Comparison of ENCODE assay signal across 1 cellular context in genomic region chr3:52533623-52534280, GRCh38.
TF ChIP-seq lines count a peak whose summit lies in the region.

Gene NT5DC2, minus strand, starts transcription at chr3:52533857. Its CDS starts 120 bp downstream, at chr3:52533737.

TF ChIP-seq in HepG2, 621 proteins besides CTCF, POLR2A, EP300 and RAD21 (continued from another document and continues in another):
- TF ChIP-seq PAXIP1 (CRISPR knock-in tag; conservative IDR thresholded peaks at IDR 0.05): no peak
- no peak for TF ChIP-seq RFXAP (CRISPR knock-in tag; IDR thresholded peaks at IDR 0.05; ENCODE audit: borderline replicate concordance)
- no peak for TF ChIP-seq MAFF (IDR thresholded peaks at IDR 0.05; ENCODE audit: low read depth, low read length)
- TF ChIP-seq STAG1 (CRISPR knock-in tag; IDR thresholded peaks at IDR 0.05): no peak
- TF ChIP-seq IRF2 (CRISPR knock-in tag; IDR thresholded peaks at IDR 0.05): no peak
- TF ChIP-seq HDAC1 (CRISPR knock-in tag; IDR thresholded peaks at IDR 0.05): no peak
- TF ChIP-seq KDM6A (CRISPR knock-in tag; IDR thresholded peaks at IDR 0.05; ENCODE audit: low read depth): no peak
- no peak for TF ChIP-seq E2F2 (CRISPR knock-in tag; IDR thresholded peaks at IDR 0.05; ENCODE audit: borderline replicate concordance)
- peak; percentile 47 for TF ChIP-seq SALL1 (CRISPR knock-in tag; IDR thresholded peaks at IDR 0.05)
- TF ChIP-seq ZNF441 (CRISPR knock-in tag; IDR thresholded peaks at IDR 0.05; ENCODE audit: borderline replicate concordance): no peak
- TF ChIP-seq ZNF343 (CRISPR knock-in tag; IDR thresholded peaks at IDR 0.05): no peak; the same call in none of the 2 replicates
- TF ChIP-seq HOXA5 (CRISPR knock-in tag; IDR thresholded peaks at IDR 0.05): no peak
- no peak for TF ChIP-seq PHF21A (CRISPR knock-in tag; IDR thresholded peaks at IDR 0.05)
- no peak for TF ChIP-seq ZKSCAN8 (CRISPR knock-in tag; IDR thresholded peaks at IDR 0.05; ENCODE audit: borderline replicate concordance)
- TF ChIP-seq HOXA7 (CRISPR knock-in tag; IDR thresholded peaks at IDR 0.05): no peak
- no peak for TF ChIP-seq CREB1 (IDR thresholded peaks at IDR 0.05)
- no peak for TF ChIP-seq CREB1 (CRISPR knock-in tag; IDR thresholded peaks at IDR 0.05)
- TF ChIP-seq NCOR1 (IDR thresholded peaks at IDR 0.05; ENCODE audit: borderline replicate concordance, low read length): no peak
- peak; percentile 38; the same call in 1 of the 2 replicates for TF ChIP-seq ZNF552 (CRISPR knock-in tag; IDR thresholded peaks at IDR 0.05; ENCODE audit: borderline replicate concordance)
- TF ChIP-seq AHDC1 (CRISPR knock-in tag; IDR thresholded peaks at IDR 0.05; ENCODE audit: borderline replicate concordance): 0 out of 2 replicates have a peak, but pooled peaks have one; percentile 39
- TF ChIP-seq ZNF276 (CRISPR knock-in tag; IDR thresholded peaks at IDR 0.05; ENCODE audit: low read depth): no peak; the same call in 1 of the 2 replicates
- no peak for TF ChIP-seq ZNF12 (CRISPR knock-in tag; IDR thresholded peaks at IDR 0.05)
- no peak for TF ChIP-seq NCOA5 (CRISPR knock-in tag; IDR thresholded peaks at IDR 0.05)
- no peak for TF ChIP-seq ZSCAN25 (CRISPR knock-in tag; IDR thresholded peaks at IDR 0.05)
- peak; percentile 70; the same call in 1 of the 2 replicates for TF ChIP-seq MAX (IDR thresholded peaks at IDR 0.05)
- TF ChIP-seq U2AF1 (optimal IDR thresholded peaks at IDR 0.05; ENCODE audit: low read depth, low read length): no peak
- TF ChIP-seq GTF3A (CRISPR knock-in tag; conservative IDR thresholded peaks at IDR 0.05): no peak
- no peak for TF ChIP-seq MNT (IDR thresholded peaks at IDR 0.05)
- no peak for TF ChIP-seq CHCHD3 (CRISPR knock-in tag; IDR thresholded peaks at IDR 0.05)
- no peak for TF ChIP-seq POLR2AphosphoS2 (IDR thresholded peaks at IDR 0.05; ENCODE audit: low read depth, low read length)
- TF ChIP-seq DDIT3 (CRISPR knock-in tag; IDR thresholded peaks at IDR 0.05): no peak
- TF ChIP-seq THRA (CRISPR knock-in tag; IDR thresholded peaks at IDR 0.05; ENCODE audit: borderline replicate concordance): 0 out of 2 replicates have a peak, but pooled peaks have one; percentile 14
- no peak for TF ChIP-seq REL (CRISPR knock-in tag; conservative IDR thresholded peaks at IDR 0.05)
- no peak; the same call in 1 of the 2 replicates for TF ChIP-seq ZMYM4 (CRISPR knock-in tag; IDR thresholded peaks at IDR 0.05)
- no peak for TF ChIP-seq ZNF629 (CRISPR knock-in tag; conservative IDR thresholded peaks at IDR 0.05)
- TF ChIP-seq STAT6 (CRISPR knock-in tag; IDR thresholded peaks at IDR 0.05; ENCODE audit: borderline replicate concordance): no peak
